ENCODE assay signal across 8 cellular contexts in genomic region chr20:34083137-34083536, GRCh38. TPM values are rescaled to one million over a fixed set of nuclear protein-coding genes. Genes with fewer than 3 reads are reported as not detected.
DNase-seq lines count a peak whose midpoint lies in the region; ATAC-seq and TF ChIP-seq lines count a peak whose summit lies in the region.

No MANE protein-coding gene starts in this region.

- H3K4me1 ChIP-seq in psoas muscle (peaks cover 19% of the 10 kb centered on the region), smooth muscle cell (ENCODE audit: low read depth) (no peaks in the 10 kb centered on the region)

- peak; percentile 90 to 97 (median 94) for ATAC-seq in psoas muscle
- no peak for ATAC-seq in GM21528 (IDR thresholded peaks at IDR 0.05; ENCODE audit: low FRiP score, unreplicated experiment)
- no peak for ATAC-seq in HG03097 (IDR thresholded peaks at IDR 0.05; ENCODE audit: low FRiP score, unreplicated experiment)

- H3K27ac ChIP-seq in psoas muscle = peak overlapping the region; percentile 67
- H3K27ac ChIP-seq in smooth muscle cell (ENCODE audit: low read depth) = no peak overlapping the region

- DNase-seq in EL (peak; percentile 60), RPMI7951 (ENCODE audit: low read depth) (peak; percentile 99), fibroblast of villous mesenchyme (ENCODE audit: low read depth) (peak; percentile 94), psoas muscle (peak; percentile 78 to 89), smooth muscle cell (lab: John Stamatoyannopoulos, UW; ENCODE audit: unreplicated experiment) (no peak)
- no peak for DNase-seq in stimulated activated CD4-positive, alpha-beta T cell treated with anti-CD3 and anti-CD28 coated beads, Interleukin-4, amount 100 ng/mL, for 1 hour

- H3K9ac ChIP-seq in smooth muscle cell (ENCODE audit: low read depth) = no peak overlapping the region

- intact Hi-C loops in psoas muscle (cut with DNase I) = no loop called here

- H3K36me3 ChIP-seq in psoas muscle (ENCODE audit: insufficient read depth in 1 of 2, low read depth in 1 of 2) (peaks cover 7 to 81% of the 10 kb centered on the region in 2 donors), smooth muscle cell (ENCODE audit: low read depth) (peaks cover 4% of the 10 kb centered on the region)

- peak; percentile 7 for TF ChIP-seq CTCF in fibroblast of villous mesenchyme (IDR thresholded peaks at IDR 0.05; ENCODE audit: insufficient read depth, low read depth, low read length)
- TF ChIP-seq CTCF in psoas muscle (IDR thresholded peaks at IDR 0.05) = peak; percentile 19
- no peak for TF ChIP-seq CTCF in smooth muscle cell (IDR thresholded peaks at IDR 0.05; ENCODE audit: borderline replicate concordance, insufficient read depth, poor library complexity, severe bottlenecking)

- H2AFZ ChIP-seq in smooth muscle cell (ENCODE audit: low read depth) = no peak overlapping the region

- H3K4me3 ChIP-seq in fibroblast of villous mesenchyme (ENCODE audit: low read depth, low read length) (no peak overlapping the region), psoas muscle (no peak overlapping the region), smooth muscle cell (no peak overlapping the region)

- H3K79me2 ChIP-seq in smooth muscle cell (ENCODE audit: low read depth) = peaks cover 9% of the 10 kb centered on the region

- 11 to 17% (median 14%) methylated on average over 7 of the region's 7 CpGs for WGBS in psoas muscle, 3 donors
- WGBS in smooth muscle cell (ENCODE audit: low lambda C conversion rate) = 78% methylated on average over 7 of the region's 7 CpGs

- no peaks in the 10 kb centered on the region for H3K27me3 ChIP-seq in psoas muscle (ENCODE audit: insufficient read depth in 3 of 3, low read length in 2 of 3)
- H3K27me3 ChIP-seq in smooth muscle cell (ENCODE audit: low read depth) = no peaks in the 10 kb centered on the region

- peaks cover 83% of the 10 kb centered on the region for H4K20me1 ChIP-seq in smooth muscle cell (ENCODE audit: low read depth)

- peaks cover 20% of the 10 kb centered on the region for H3F3A ChIP-seq in smooth muscle cell (ENCODE audit: low read depth)

- no peak overlapping the region for H3K4me2 ChIP-seq in smooth muscle cell

- H3K9me3 ChIP-seq in psoas muscle (no peaks in the 10 kb centered on the region), smooth muscle cell (replicated peaks; ENCODE audit: low read depth) (no peaks in the 10 kb centered on the region)

RNA-seq across cellular contexts. Expression of gene EIF2S2, which starts 28.9 kb away (rescaled TPM):
- total RNA-seq in RPMI7951 (2014; rRNA removed; shearing (Covaris generic)) = 146 and 159 TPM in 2 replicates
- total RNA-seq in fibroblast of villous mesenchyme (115 and 125 TPM in 2 replicates), psoas muscle (10 to 100 TPM; 49.4 to 88.9 (median 82.8) TPM), smooth muscle cell (68.8 and 69.8 TPM in 2 replicates)
- polyA plus RNA-seq in psoas muscle (100 to 1,000 TPM in 2 of 3 donors, 10 to 100 TPM in 1; 95.8 to 219 (median 192) TPM), smooth muscle cell (38.2 and 38.6 TPM in 2 replicates)

Comparison
In these comparisons a context has a peak if more than half of its experiments do, and no peak if none do; other contexts are left out.
1. DNase-seq: peak in EL (single experiment), RPMI7951 (single experiment), fibroblast of villous mesenchyme (single experiment) and psoas muscle (2 of 2); none in smooth muscle cell (single experiment) and stimulated activated CD4-positive, alpha-beta T cell treated with anti-CD3 and anti-CD28 coated beads, Interleukin-4, amount 100 ng/mL, for 1 hour (single experiment).
2. ATAC-seq: peak in psoas muscle (4 of 4); none in GM21528 (single experiment) and HG03097 (single experiment).